ENCODE assay signal across 8 cellular contexts in genomic region chr14:22653012-22653621, GRCh38. TPM values are rescaled to one million over a fixed set of nuclear protein-coding genes. Genes with fewer than 3 reads are reported as not detected.
DNase-seq lines count a peak whose midpoint lies in the region; ATAC-seq and TF ChIP-seq lines count a peak whose summit lies in the region.

No MANE protein-coding gene starts in this region.

- intact Hi-C loops in body of pancreas (cut with DNase I): loop anchor here (5.0 kb wide), 1 partner anchor 86 kb away; no protein-coding TSS in a partner anchor

- H3K9me3 ChIP-seq in body of pancreas: no peaks in the 10 kb centered on the region

- no peak for TF ChIP-seq POLR2A in body of pancreas (IDR thresholded peaks at IDR 0.05)

- peak; percentile 64 to 92 (median 85) for TF ChIP-seq CTCF in body of pancreas (IDR thresholded peaks at IDR 0.05)

- H3K4me3 ChIP-seq in body of pancreas: no peak overlapping the region

- DNase-seq in Ammon's horn (ENCODE audit: low spot score) (peak; percentile 65), NCI-H128 (lab: John Stamatoyannopoulos, UW; ENCODE audit: unreplicated experiment) (peak; percentile 4), T-helper 9 cell (peak; percentile 32), body of pancreas (peak; percentile 74 to 79 (median 78)), inferior parietal cortex (ENCODE audit: extremely low spot score) (peak; percentile 18)
- peak; percentile 25 for DNase-seq in stimulated activated CD4-positive, alpha-beta T cell treated with anti-CD3 and anti-CD28 coated beads, Interleukin-2, amount 100 ng/mL, for 4 hours (ENCODE audit: low read depth)

- 5% methylated on average over 4 of the region's 4 CpGs for WGBS in body of pancreas, 2 donors

- ATAC-seq in GM19351 (IDR thresholded peaks at IDR 0.05; ENCODE audit: unreplicated experiment) (peak; percentile 70), body of pancreas (peak; percentile 94), GM21390 (IDR thresholded peaks at IDR 0.05; ENCODE audit: unreplicated experiment) (no peak)

- H3K36me3 ChIP-seq in body of pancreas (replicated peaks in 1 of 2; ENCODE audit: insufficient read depth in 1 of 2, low read depth in 2 of 2): no peaks in the 10 kb centered on the region

- H3K27ac ChIP-seq in body of pancreas: no peak overlapping the region

- no peaks in the 10 kb centered on the region for H3K27me3 ChIP-seq in body of pancreas

- no peaks in the 10 kb centered on the region for H3K4me1 ChIP-seq in body of pancreas

RNA-seq across cellular contexts. Expression of gene OR6J1, which starts 9.0 kb away (rescaled TPM):
- total RNA-seq in body of pancreas: not detected

RNA-seq across cellular contexts. Expression of gene ABHD4, which starts 55.0 kb away (rescaled TPM):
- 10 to 100 TPM; 11.9 to 28.3 TPM for total RNA-seq in body of pancreas

Comparison
In these comparisons a context has a peak if more than half of its experiments do, and no peak if none do; other contexts are left out.
1. DNase-seq: peak in every context shown above with its lines; median percentile 78 in body of pancreas; 65 in Ammon's horn; 32 in T-helper 9 cell; 25 in stimulated activated CD4-positive, alpha-beta T cell treated with anti-CD3 and anti-CD28 coated beads, Interleukin-2, amount 100 ng/mL, for 4 hours; 18 in inferior parietal cortex; 4 in NCI-H128.